27 cellular contexts compared by ENCODE assay signal in genomic region chr2:221601376-221601775, GRCh38.
"Had no signal": no experiment of that assay in that cellular context is flagged by ENCODE, and none has a peak within 500 bp of the region (broad histone marks: within the 10 kb centered on the region; RNA-seq: fewer than 3 reads in every experiment).

No MANE protein-coding gene starts in this region.

- H3K27ac Mint-ChIP-seq: naive thymus-derived CD8-positive, alpha-beta T cell; nephron progenitor cell; neural progenitor cell; progenitor cell of endocrine pancreas; stimulated activated naive B cell treated with anti-CD40 and anti-IgM and Interleukin-4, amounts not matched to agents 10 μg/mL and 1 μg/mL and 100 μg/mL, for 72 hours; type B pancreatic cell had no signal

- ATAC-seq: left colon; left lung; lower lobe of right lung; naive thymus-derived CD8-positive, alpha-beta T cell; right cardiac atrium; sciatic nerve; stimulated activated naive B cell treated with anti-CD40 and anti-IgM and Interleukin-4, amounts not matched to agents 10 μg/mL and 1 μg/mL and 100 μg/mL, for 72 hours; stimulated activated naive CD8-positive, alpha-beta T cell treated with anti-CD3 and anti-CD28 coated beads, Interleukin-15, Interleukin-2, amounts not matched to agents 100 U/mL and 50 U/mL, for 24 hours had no signal

- H3K4me3 Mint-ChIP-seq: naive thymus-derived CD8-positive, alpha-beta T cell; nephron progenitor cell; neural progenitor cell; stimulated activated naive B cell treated with anti-CD40 and anti-IgM and Interleukin-4, amounts not matched to agents 10 μg/mL and 1 μg/mL and 100 μg/mL, for 72 hours; type B pancreatic cell had no signal

- H3K9ac ChIP-seq: neural progenitor cell had no signal

- H3K36me3 Mint-ChIP-seq: naive thymus-derived CD8-positive, alpha-beta T cell; neural progenitor cell; stimulated activated naive B cell treated with anti-CD40 and anti-IgM and Interleukin-4, amounts not matched to agents 10 μg/mL and 1 μg/mL and 100 μg/mL, for 72 hours; type B pancreatic cell had no signal

- H3K27me3 Mint-ChIP-seq: progenitor cell of endocrine pancreas had no signal

- H3K9me3 Mint-ChIP-seq: naive thymus-derived CD8-positive, alpha-beta T cell; nephron progenitor cell; neural progenitor cell; stimulated activated naive B cell treated with anti-CD40 and anti-IgM and Interleukin-4, amounts not matched to agents 10 μg/mL and 1 μg/mL and 100 μg/mL, for 72 hours; type B pancreatic cell had no signal

- H3K27ac ChIP-seq: left lung, lower lobe of right lung, neural progenitor cell, ovary, skin epidermis, stomach, testis, thyroid gland, vagina had no signal

- H3K9me3 ChIP-seq: left lung, lower lobe of right lung, ovary, stomach, testis, thyroid gland, vagina had no signal

- H3K36me3 ChIP-seq: left lung, lower lobe of right lung, neural progenitor cell, ovary, stomach, thyroid gland, vagina had no signal

- H3K4me1 Mint-ChIP-seq: naive thymus-derived CD8-positive, alpha-beta T cell; stimulated activated naive B cell treated with anti-CD40 and anti-IgM and Interleukin-4, amounts not matched to agents 10 μg/mL and 1 μg/mL and 100 μg/mL, for 72 hours had no signal

- H3K4me3 ChIP-seq: left lung, lower lobe of right lung, neural progenitor cell, ovary, skin epidermis, stomach, testis, thyroid gland, vagina had no signal

- DNase-seq: head of caudate nucleus; hippocampal formation; kidney glomerular epithelial cell; left colon; left lung; lower lobe of right lung; mammary epithelial cell; naive thymus-derived CD8-positive, alpha-beta T cell; nephron progenitor cell; ovary; retina; right cardiac atrium; stimulated activated CD4-positive, alpha-beta T cell treated with anti-CD3 and anti-CD28 coated beads, Interleukin-12 subunit alpha, Interleukin-12 subunit beta, amount 100 ng/mL, for 4 hours; stimulated activated CD4-positive, alpha-beta T cell treated with anti-CD3 and anti-CD28 coated beads, Interleukin-15, amount 100 ng/mL, for 24 hours; stimulated activated CD4-positive, alpha-beta T cell treated with anti-CD3 and anti-CD28 coated beads, Interleukin-2, amount 100 ng/mL, for 24 hours; stimulated activated CD4-positive, alpha-beta T cell treated with anti-CD3 and anti-CD28 coated beads, Interleukin-4, amount 100 ng/mL, for 1 hour; stimulated activated naive B cell treated with anti-CD40 and anti-IgM and Interleukin-4, amounts not matched to agents 10 μg/mL and 1 μg/mL and 100 μg/mL, for 72 hours; stimulated activated naive CD8-positive, alpha-beta T cell treated with anti-CD3 and anti-CD28 coated beads, Interleukin-15, Interleukin-2, amounts not matched to agents 100 U/mL and 50 U/mL, for 24 hours; stomach; testis; thyroid gland had no signal

- H2AFZ ChIP-seq: neural progenitor cell had no signal

- H3K27me3 ChIP-seq: left lung, neural progenitor cell, ovary, stomach, testis, thyroid gland, vagina had no signal

- H3K4me1 ChIP-seq: left lung, lower lobe of right lung, stomach, testis, thyroid gland, vagina had no signal

- H3K4me2 ChIP-seq: neural progenitor cell had no signal
